In the genomic region with DNA sequence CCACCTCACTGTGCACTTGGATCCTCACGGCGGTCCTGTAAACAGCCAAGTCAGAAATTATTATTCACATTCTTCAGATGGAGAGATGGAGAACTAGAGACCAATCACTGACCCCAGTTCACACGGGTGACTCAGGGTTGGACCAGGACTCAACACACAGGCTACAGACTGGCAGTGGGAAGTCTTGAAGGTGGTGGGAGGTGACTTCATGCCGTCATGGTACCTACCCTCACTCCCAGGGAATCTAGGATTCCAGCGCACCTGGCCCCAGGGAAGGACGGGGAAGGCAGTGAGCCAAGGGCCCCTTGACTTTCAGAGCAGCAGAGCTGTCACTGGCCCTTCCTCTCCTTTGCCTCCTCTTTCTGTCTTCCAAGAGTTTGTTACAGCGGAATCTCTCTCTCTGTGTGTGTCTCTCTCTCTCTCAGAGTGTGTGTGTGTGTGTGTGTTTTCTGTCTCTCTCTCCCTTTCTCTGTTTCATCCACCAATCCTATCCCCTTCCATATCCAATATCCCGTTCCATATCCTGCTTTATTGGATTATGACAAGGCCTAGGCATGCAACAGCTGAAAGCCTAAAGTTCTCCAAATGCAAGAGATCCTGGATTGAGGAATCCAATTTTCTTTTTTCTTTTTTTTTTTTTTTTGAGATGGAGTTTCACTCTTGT, we compare ENCODE assay signal across 22 cellular contexts. TPM values are rescaled to one million over a fixed set of nuclear protein-coding genes. Genes with fewer than 3 reads are reported as not detected.
DNase-seq lines count a peak whose midpoint lies in the region; TF ChIP-seq lines count a peak whose summit lies in the region.
"Had no signal": no experiment of that assay in that cellular context is flagged by ENCODE, and none has a peak within 500 bp of the region (broad histone marks: within the 10 kb centered on the region; RNA-seq: fewer than 3 reads in every experiment).

No MANE protein-coding gene starts in this region.

- H3K36me3 ChIP-seq in mesenchymal stem cell (ENCODE audit: control insufficient read depth in 1 of 2, insufficient read depth in 2 of 2, low read depth in 1 of 2, low read length in 2 of 2) (no peaks in the 10 kb centered on the region), stomach smooth muscle (ENCODE audit: control insufficient read depth in 2 of 2, insufficient read depth in 2 of 2, low read length in 2 of 2) (no peaks in the 10 kb centered on the region)
- H3K36me3 ChIP-seq: BLaER1 had no signal

- H3K4me3 ChIP-seq in mesenchymal stem cell (ENCODE audit: insufficient read depth in 1 of 2, low read depth in 1 of 2, low read length in 2 of 2) (no peak overlapping the region), stomach smooth muscle (ENCODE audit: low read length in 2 of 2) (no peak overlapping the region)
- H3K4me3 ChIP-seq: BLaER1 had no signal

- 87% methylated on average over 3 of the region's 8 CpGs for WGBS in mesenchymal stem cell

- no peak overlapping the region for H2BK120ac ChIP-seq in mesenchymal stem cell (ENCODE audit: low read depth, low read length)

- no peak overlapping the region for H3K23ac ChIP-seq in mesenchymal stem cell (ENCODE audit: low read length in 2 of 2)

- H2BK15ac ChIP-seq in mesenchymal stem cell (ENCODE audit: low read depth, poor library complexity, severe bottlenecking) = no peak overlapping the region

- no peaks in the 10 kb centered on the region for H3K9me3 ChIP-seq in mesenchymal stem cell (ENCODE audit: control insufficient read depth, low read length)
- no peaks in the 10 kb centered on the region for H3K9me3 ChIP-seq in stomach smooth muscle (ENCODE audit: control insufficient read depth in 2 of 2, low read length in 2 of 2)
- H3K9me3 ChIP-seq: BLaER1 had no signal

- no peak overlapping the region for H2BK5ac ChIP-seq in mesenchymal stem cell (ENCODE audit: low read depth, low read length, poor library complexity, severe bottlenecking)

- H3K9me3 Mint-ChIP-seq in progenitor cell of endocrine pancreas (ENCODE audit: low read depth) = no peaks in the 10 kb centered on the region
- H3K9me3 Mint-ChIP-seq in activated naive CD4-positive, alpha-beta T cell treated with anti-CD3 and anti-CD28 coated beads for 36 hours = no peaks in the 10 kb centered on the region
- H3K9me3 Mint-ChIP-seq: CD8-positive, alpha-beta T cell had no signal

- CTCF ChIA-PET in activated naive CD4-positive, alpha-beta T cell treated with anti-CD3 and anti-CD28 coated beads for 36 hours (lab: Charles Lee) = interaction anchor here (0.6 to 9.3 kb wide), 19 partner anchors 8 to 238 kb away, joined by 3 to 130 read pairs (median 6); a partner anchor contains a TSS

- H3K4me1 ChIP-seq in mesenchymal stem cell (ENCODE audit: control insufficient read depth, insufficient read depth, low read depth, low read length) (peaks cover 10% of the 10 kb centered on the region), stomach smooth muscle (ENCODE audit: control insufficient read depth, insufficient read depth, low read length) (peaks cover 56% of the 10 kb centered on the region)
- H3K4me1 ChIP-seq: BLaER1 had no signal

- peak; percentile 41 for DNase-seq in ELR (ENCODE audit: low read depth)
- peak; percentile 83 for DNase-seq in NCI-H82 (lab: John Stamatoyannopoulos, UW)
- no peak for DNase-seq in mesenchymal stem cell
- no peak for DNase-seq in progenitor cell of endocrine pancreas (ENCODE audit: low spot score, unreplicated experiment)
- DNase-seq in activated naive CD4-positive, alpha-beta T cell treated with anti-CD3 and anti-CD28 coated beads for 36 hours = no peak
- DNase-seq in islet precursor cell = no peak
- no peak for DNase-seq in mucosa of gallbladder (ENCODE audit: low spot score)
- DNase-seq: CD8-positive, alpha-beta T cell; DMS53; GOT3; KBM-7; NCI-H1417; NCI-H187; NCI-H2107; NCI-H2227 treated with DMSO at 0.1 percent for 48 hours; NCI-H510A treated with DMSO at 0.1 percent for 48 hours; PC-3; RPMI8226; SIG-M5 had no signal

- H3K9ac ChIP-seq in mesenchymal stem cell (ENCODE audit: low read length) (no peak overlapping the region), stomach smooth muscle (ENCODE audit: low read length in 2 of 2) (no peak overlapping the region)
- H3K9ac ChIP-seq: BLaER1 had no signal

- no peaks in the 10 kb centered on the region for H3K36me3 Mint-ChIP-seq in progenitor cell of endocrine pancreas (ENCODE audit: insufficient read depth)
- H3K36me3 Mint-ChIP-seq in activated naive CD4-positive, alpha-beta T cell treated with anti-CD3 and anti-CD28 coated beads for 36 hours (ENCODE audit: low read depth) = no peaks in the 10 kb centered on the region
- H3K36me3 Mint-ChIP-seq: CD8-positive, alpha-beta T cell had no signal

- intact Hi-C loops in activated naive CD4-positive, alpha-beta T cell treated with anti-CD3 and anti-CD28 coated beads for 36 hours (cut with micrococcal nuclease) = loop anchor here (2.0 to 10.0 kb wide), 2 partner anchors 359 to 623 kb away; a partner anchor contains a TSS

- H3K27ac Mint-ChIP-seq in progenitor cell of endocrine pancreas = no peak overlapping the region
- no peak overlapping the region for H3K27ac Mint-ChIP-seq in activated naive CD4-positive, alpha-beta T cell treated with anti-CD3 and anti-CD28 coated beads for 36 hours
- H3K27ac Mint-ChIP-seq: CD8-positive, alpha-beta T cell had no signal

- H3K27me3 ChIP-seq in mesenchymal stem cell (ENCODE audit: control insufficient read depth in 1 of 2, insufficient read depth in 1 of 2, low read length in 2 of 2) = peaks cover 0 to 12% of the 10 kb centered on the region in 2 experiments
- H3K27me3 ChIP-seq in stomach smooth muscle (ENCODE audit: control insufficient read depth in 1 of 2, insufficient read depth in 2 of 2, low read length in 2 of 2) = no peaks in the 10 kb centered on the region
- H3K27me3 ChIP-seq: BLaER1 had no signal

- no peak overlapping the region for H2AFZ ChIP-seq in mesenchymal stem cell (ENCODE audit: low read depth, low read length)

- H3K27me3 Mint-ChIP-seq in progenitor cell of endocrine pancreas = peaks cover 24% of the 10 kb centered on the region
- no peaks in the 10 kb centered on the region for H3K27me3 Mint-ChIP-seq in activated naive CD4-positive, alpha-beta T cell treated with anti-CD3 and anti-CD28 coated beads for 36 hours (ENCODE audit: low read depth)

- no peak overlapping the region for H3K4me3 Mint-ChIP-seq in progenitor cell of endocrine pancreas (ENCODE audit: low read depth)
- no peak overlapping the region for H3K4me3 Mint-ChIP-seq in activated naive CD4-positive, alpha-beta T cell treated with anti-CD3 and anti-CD28 coated beads for 36 hours
- H3K4me3 Mint-ChIP-seq: CD8-positive, alpha-beta T cell had no signal

- H3K27ac ChIP-seq in mesenchymal stem cell (ENCODE audit: low read length, poor library complexity, severe bottlenecking) = no peak overlapping the region
- peak overlapping the region; percentile 31 for H3K27ac ChIP-seq in stomach smooth muscle (ENCODE audit: low read length)
- H3K27ac ChIP-seq: BLaER1 had no signal

- peak overlapping the region; percentile 78 for H4K91ac ChIP-seq in mesenchymal stem cell (ENCODE audit: low read length)

- H3K14ac ChIP-seq in mesenchymal stem cell (ENCODE audit: low read length in 2 of 2) = no peak overlapping the region

- no peak overlapping the region for H3K18ac ChIP-seq in mesenchymal stem cell (ENCODE audit: low read depth in 1 of 2, low read length in 2 of 2)

- TF ChIP-seq CTCF in progenitor cell of endocrine pancreas (IDR thresholded peaks at IDR 0.05; ENCODE audit: unreplicated experiment) = no peak

- H3K4me1 Mint-ChIP-seq in progenitor cell of endocrine pancreas (ENCODE audit: low read depth) = peaks cover 8% of the 10 kb centered on the region
- H3K4me1 Mint-ChIP-seq in activated naive CD4-positive, alpha-beta T cell treated with anti-CD3 and anti-CD28 coated beads for 36 hours (ENCODE audit: low read depth) = peaks cover 6% of the 10 kb centered on the region

- peak overlapping the region in 1 of 2 experiments; percentile 40 for H2BK12ac ChIP-seq in mesenchymal stem cell (ENCODE audit: low read length in 2 of 2)

- H2AK5ac ChIP-seq in mesenchymal stem cell (ENCODE audit: low read length, severe bottlenecking) = peak overlapping the region; percentile 26

- H3K4me2 ChIP-seq in mesenchymal stem cell (ENCODE audit: low read length, poor library complexity, severe bottlenecking) = no peak overlapping the region
- H3K4me2 ChIP-seq: BLaER1 had no signal

- H4K8ac ChIP-seq in mesenchymal stem cell (ENCODE audit: low read length) = no peak overlapping the region

- H3K4ac ChIP-seq in mesenchymal stem cell (ENCODE audit: low read depth in 1 of 2, low read length in 2 of 2) = no peak overlapping the region

- no peaks in the 10 kb centered on the region for H3K79me1 ChIP-seq in mesenchymal stem cell (replicated peaks; ENCODE audit: low read length, poor library complexity, severe bottlenecking)

RNA-seq across cellular contexts. Expression of a gene that starts 11.7 kb away (rescaled TPM):
- not detected for polyA plus RNA-seq in mesenchymal stem cell (2013, experiment 1 of 2)
- polyA plus RNA-seq in mesenchymal stem cell (2013, experiment 2 of 2) = not detected
- total RNA-seq in progenitor cell of endocrine pancreas = not detected in 2 replicates
- total RNA-seq in activated naive CD4-positive, alpha-beta T cell treated with anti-CD3 and anti-CD28 coated beads for 36 hours = not detected
- not detected for total RNA-seq in mucosa of gallbladder
- total RNA-seq: A673; CD8-positive, alpha-beta T cell; PC-3 had no signal

RNA-seq across cellular contexts. Expression of a gene that starts 30.1 kb away (rescaled TPM):
- polyA plus RNA-seq in mesenchymal stem cell (2013, experiment 1 of 2) = 2.2 TPM
- 2.1 TPM for polyA plus RNA-seq in mesenchymal stem cell (2013, experiment 2 of 2)
- total RNA-seq in progenitor cell of endocrine pancreas (0.04 and 0.14 TPM in 2 replicates), mucosa of gallbladder (72.1 TPM)
- total RNA-seq in activated naive CD4-positive, alpha-beta T cell treated with anti-CD3 and anti-CD28 coated beads for 36 hours = not detected
- total RNA-seq: A673; CD8-positive, alpha-beta T cell; PC-3 had no signal

Comparison
In these comparisons a context has a peak if more than half of its experiments do, and no peak if none do; other contexts are left out.
1. DNase-seq: peak in ELR (single experiment) and NCI-H82 (single experiment); none in mesenchymal stem cell (single experiment), progenitor cell of endocrine pancreas (single experiment), activated naive CD4-positive, alpha-beta T cell treated with anti-CD3 and anti-CD28 coated beads for 36 hours (single experiment), islet precursor cell (single experiment) and mucosa of gallbladder (single experiment).
2. RNA of a gene that starts 30.1 kb away (total RNA-seq): 72.1 TPM in mucosa of gallbladder (single experiment); 0.04 to 0.14 TPM in progenitor cell of endocrine pancreas and not detected in activated naive CD4-positive, alpha-beta T cell treated with anti-CD3 and anti-CD28 coated beads for 36 hours; every median in the first group is over 10 times any median in the second.